In genomic region chr13:75761373-75761772, GRCh38 we compare ENCODE assay signal across 1 cellular context.
TF ChIP-seq lines count a peak whose summit lies in the region.

No MANE protein-coding gene starts in this region.

TF ChIP-seq in GM12878, 131 proteins besides CTCF, POLR2A, EP300 and RAD21 (continued from another document and continues in another):
- TF ChIP-seq SKIL (IDR thresholded peaks at IDR 0.05; ENCODE audit: low read depth, poor library complexity, severe bottlenecking) (peak; percentile 19), KAT2A (conservative IDR thresholded peaks at IDR 0.05; ENCODE audit: control insufficient read depth, low read depth, low read length) (no peak), NR2F1 (conservative IDR thresholded peaks at IDR 0.05) (no peak; the same call in 1 of the 2 replicates), BCL11A (IDR thresholded peaks at IDR 0.05; ENCODE audit: low read depth, low read length) (peak; percentile 54; the same call in 1 of the 2 replicates), E4F1 (IDR thresholded peaks at IDR 0.05; ENCODE audit: borderline replicate concordance, partially characterized antibody) (no peak), EED (IDR thresholded peaks at IDR 0.05; ENCODE audit: low read depth) (no peak), CREM (IDR thresholded peaks at IDR 0.05; ENCODE audit: low read depth) (0 out of 2 replicates have a peak, but pooled peaks have one; percentile 32), PKNOX1 (IDR thresholded peaks at IDR 0.05) (peak; percentile 79), POLR2AphosphoS5 (IDR thresholded peaks at IDR 0.05; ENCODE audit: low read length) (no peak), HDGF (IDR thresholded peaks at IDR 0.05) (no peak), RUNX3 (IDR thresholded peaks at IDR 0.05; ENCODE audit: low read length) (peak; percentile 62), ZBTB40 (IDR thresholded peaks at IDR 0.05; ENCODE audit: borderline replicate concordance) (no peak), SUZ12 (IDR thresholded peaks at IDR 0.05; ENCODE audit: unreplicated experiment) (no peak), HSF1 (IDR thresholded peaks at IDR 0.05; ENCODE audit: low read depth, low read length) (no peak), IKZF2 (IDR thresholded peaks at IDR 0.05) (peak; percentile 64 to 73; a peak in 3 of 4 replicates), RELB (IDR thresholded peaks at IDR 0.05; ENCODE audit: low read depth) (peak; percentile 52), BMI1 (IDR thresholded peaks at IDR 0.05; ENCODE audit: borderline replicate concordance) (peak; percentile 41; the same call in 1 of the 2 replicates), IRF5 (IDR thresholded peaks at IDR 0.05; ENCODE audit: borderline replicate concordance) (no peak), PAX8 (IDR thresholded peaks at IDR 0.05) (no peak), MLLT1 (IDR thresholded peaks at IDR 0.05) (0 out of 2 replicates have a peak, but pooled peaks have one; percentile 39), NFXL1 (IDR thresholded peaks at IDR 0.05; ENCODE audit: borderline replicate concordance) (no peak), CHD4 (IDR thresholded peaks at IDR 0.05) (no peak), MTA2 (IDR thresholded peaks at IDR 0.05; ENCODE audit: low read depth) (peak; percentile 79), CBFB (IDR thresholded peaks at IDR 0.05; ENCODE audit: low read depth) (0 out of 2 replicates have a peak, but pooled peaks have one; percentile 20), MYC (IDR thresholded peaks at IDR 0.05; ENCODE audit: insufficient read depth, insufficient read length, insufficient replicate concordance, low read length, severe bottlenecking) (no peak), NR2C1 (IDR thresholded peaks at IDR 0.05) (no peak), WRNIP1 (IDR thresholded peaks at IDR 0.05; ENCODE audit: borderline replicate concordance, low read depth, low read length) (no peak), RAD51 (IDR thresholded peaks at IDR 0.05) (peak; percentile 36), RFX5 (IDR thresholded peaks at IDR 0.05; ENCODE audit: low read depth, low read length) (no peak), ATF7 (IDR thresholded peaks at IDR 0.05; ENCODE audit: low read depth) (peak; percentile 73), SREBF1 (IDR thresholded peaks at IDR 0.05; ENCODE audit: low read length) (no peak), TAF1 (IDR thresholded peaks at IDR 0.05; ENCODE audit: borderline replicate concordance, low read depth, low read length) (0 out of 2 replicates have a peak, but pooled peaks have one; percentile 31), SMAD1 (IDR thresholded peaks at IDR 0.05; ENCODE audit: low read depth, partially characterized antibody) (peak; percentile 24), BHLHE40 (IDR thresholded peaks at IDR 0.05; ENCODE audit: borderline replicate concordance in 1 of 2, low read depth in 2 of 2, low read length in 1 of 2) (peak; percentile 31 to 36; a peak in 2 of 4 replicates), CEBPB (IDR thresholded peaks at IDR 0.05; ENCODE audit: borderline replicate concordance in 1 of 2, low read depth in 2 of 2, low read length in 2 of 2) (no peak), CREB1 (IDR thresholded peaks at IDR 0.05; ENCODE audit: low read depth) (peak; percentile 45; the same call in 1 of the 2 replicates), FOXM1 (IDR thresholded peaks at IDR 0.05; ENCODE audit: low read depth, low read length) (peak; percentile 47; the same call in 1 of the 2 replicates), ZNF687 (IDR thresholded peaks at IDR 0.05) (0 out of 2 replicates have a peak, but pooled peaks have one; percentile 23)
